Comparison of ENCODE assay signal across 1 cellular context in the genomic region with DNA sequence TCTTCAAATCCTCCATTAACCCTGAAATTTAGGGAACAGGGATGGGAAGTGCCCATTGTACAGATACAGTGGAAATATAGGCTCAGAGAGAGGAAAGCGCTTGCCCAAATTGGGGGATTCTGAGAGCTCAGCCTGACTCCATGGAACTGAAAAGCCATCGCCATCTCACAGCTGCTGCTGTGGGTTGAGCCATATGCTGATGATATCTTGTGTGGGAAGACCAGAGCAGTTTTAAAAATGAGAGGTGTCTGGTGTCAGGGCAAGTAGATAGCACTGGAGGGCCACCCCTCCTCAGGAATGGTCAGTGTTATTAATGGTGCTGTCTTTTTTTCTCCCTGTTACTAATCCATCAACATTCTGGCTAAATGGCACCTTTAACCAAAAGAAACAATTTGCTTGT.
TF ChIP-seq lines count a peak whose summit lies in the region.

No MANE protein-coding gene starts in this region.

TF ChIP-seq in GM23338, 12 proteins besides CTCF, POLR2A, EP300 and RAD21 (continued from another document):
- TF ChIP-seq, protein P1, sequence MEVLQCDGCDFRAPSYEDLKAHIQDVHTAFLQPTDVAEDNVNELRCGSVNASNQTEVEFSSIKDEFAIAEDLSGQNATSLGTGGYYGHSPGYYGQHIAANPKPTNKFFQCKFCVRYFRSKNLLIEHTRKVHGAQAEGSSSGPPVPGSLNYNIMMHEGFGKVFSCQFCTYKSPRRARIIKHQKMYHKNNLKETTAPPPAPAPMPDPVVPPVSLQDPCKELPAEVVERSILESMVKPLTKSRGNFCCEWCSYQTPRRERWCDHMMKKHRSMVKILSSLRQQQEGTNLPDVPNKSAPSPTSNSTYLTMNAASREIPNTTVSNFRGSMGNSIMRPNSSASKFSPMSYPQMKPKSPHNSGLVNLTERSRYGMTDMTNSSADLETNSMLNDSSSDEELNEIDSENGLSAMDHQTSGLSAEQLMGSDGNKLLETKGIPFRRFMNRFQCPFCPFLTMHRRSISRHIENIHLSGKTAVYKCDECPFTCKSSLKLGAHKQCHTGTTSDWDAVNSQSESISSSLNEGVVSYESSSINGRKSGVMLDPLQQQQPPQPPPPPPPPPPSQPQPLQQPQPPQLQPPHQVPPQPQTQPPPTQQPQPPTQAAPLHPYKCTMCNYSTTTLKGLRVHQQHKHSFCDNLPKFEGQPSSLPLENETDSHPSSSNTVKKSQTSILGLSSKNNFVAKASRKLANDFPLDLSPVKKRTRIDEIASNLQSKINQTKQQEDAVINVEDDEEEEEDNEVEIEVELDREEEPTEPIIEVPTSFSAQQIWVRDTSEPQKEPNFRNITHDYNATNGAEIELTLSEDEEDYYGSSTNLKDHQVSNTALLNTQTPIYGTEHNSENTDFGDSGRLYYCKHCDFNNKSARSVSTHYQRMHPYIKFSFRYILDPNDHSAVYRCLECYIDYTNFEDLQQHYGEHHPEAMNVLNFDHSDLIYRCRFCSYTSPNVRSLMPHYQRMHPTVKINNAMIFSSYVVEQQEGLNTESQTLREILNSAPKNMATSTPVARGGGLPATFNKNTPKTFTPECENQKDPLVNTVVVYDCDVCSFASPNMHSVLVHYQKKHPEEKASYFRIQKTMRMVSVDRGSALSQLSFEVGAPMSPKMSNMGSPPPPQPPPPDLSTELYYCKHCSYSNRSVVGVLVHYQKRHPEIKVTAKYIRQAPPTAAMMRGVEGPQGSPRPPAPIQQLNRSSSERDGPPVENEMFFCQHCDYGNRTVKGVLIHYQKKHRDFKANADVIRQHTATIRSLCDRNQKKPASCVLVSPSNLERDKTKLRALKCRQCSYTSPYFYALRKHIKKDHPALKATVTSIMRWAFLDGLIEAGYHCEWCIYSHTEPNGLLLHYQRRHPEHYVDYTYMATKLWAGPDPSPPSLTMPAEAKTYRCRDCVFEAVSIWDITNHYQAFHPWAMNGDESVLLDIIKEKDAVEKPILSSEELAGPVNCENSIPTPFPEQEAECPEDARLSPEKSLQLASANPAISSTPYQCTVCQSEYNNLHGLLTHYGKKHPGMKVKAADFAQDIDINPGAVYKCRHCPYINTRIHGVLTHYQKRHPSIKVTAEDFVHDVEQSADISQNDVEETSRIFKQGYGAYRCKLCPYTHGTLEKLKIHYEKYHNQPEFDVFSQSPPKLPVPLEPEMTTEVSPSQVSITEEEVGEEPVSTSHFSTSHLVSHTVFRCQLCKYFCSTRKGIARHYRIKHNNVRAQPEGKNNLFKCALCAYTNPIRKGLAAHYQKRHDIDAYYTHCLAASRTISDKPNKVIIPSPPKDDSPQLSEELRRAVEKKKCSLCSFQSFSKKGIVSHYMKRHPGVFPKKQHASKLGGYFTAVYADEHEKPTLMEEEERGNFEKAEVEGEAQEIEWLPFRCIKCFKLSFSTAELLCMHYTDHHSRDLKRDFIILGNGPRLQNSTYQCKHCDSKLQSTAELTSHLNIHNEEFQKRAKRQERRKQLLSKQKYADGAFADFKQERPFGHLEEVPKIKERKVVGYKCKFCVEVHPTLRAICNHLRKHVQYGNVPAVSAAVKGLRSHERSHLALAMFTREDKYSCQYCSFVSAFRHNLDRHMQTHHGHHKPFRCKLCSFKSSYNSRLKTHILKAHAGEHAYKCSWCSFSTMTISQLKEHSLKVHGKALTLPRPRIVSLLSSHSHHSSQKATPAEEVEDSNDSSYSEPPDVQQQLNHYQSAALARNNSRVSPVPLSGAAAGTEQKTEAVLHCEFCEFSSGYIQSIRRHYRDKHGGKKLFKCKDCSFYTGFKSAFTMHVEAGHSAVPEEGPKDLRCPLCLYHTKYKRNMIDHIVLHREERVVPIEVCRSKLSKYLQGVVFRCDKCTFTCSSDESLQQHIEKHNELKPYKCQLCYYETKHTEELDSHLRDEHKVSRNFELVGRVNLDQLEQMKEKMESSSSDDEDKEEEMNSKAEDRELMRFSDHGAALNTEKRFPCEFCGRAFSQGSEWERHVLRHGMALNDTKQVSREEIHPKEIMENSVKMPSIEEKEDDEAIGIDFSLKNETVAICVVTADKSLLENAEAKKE (CRISPR knock-in tag; IDR thresholded peaks at IDR 0.05): no peak
- TF ChIP-seq JUNB (IDR thresholded peaks at IDR 0.05; ENCODE audit: unreplicated experiment) (no peak), ZNF114 (CRISPR knock-in tag; IDR thresholded peaks at IDR 0.05) (no peak), CREB1 (CRISPR knock-in tag; IDR thresholded peaks at IDR 0.05; ENCODE audit: low read depth) (no peak), EZH2phosphoT487 (IDR thresholded peaks at IDR 0.05; ENCODE audit: unreplicated experiment) (no peak), POLR2AphosphoS5 (IDR thresholded peaks at IDR 0.05; ENCODE audit: low read depth) (no peak)
- TF ChIP-seq, protein P2, sequence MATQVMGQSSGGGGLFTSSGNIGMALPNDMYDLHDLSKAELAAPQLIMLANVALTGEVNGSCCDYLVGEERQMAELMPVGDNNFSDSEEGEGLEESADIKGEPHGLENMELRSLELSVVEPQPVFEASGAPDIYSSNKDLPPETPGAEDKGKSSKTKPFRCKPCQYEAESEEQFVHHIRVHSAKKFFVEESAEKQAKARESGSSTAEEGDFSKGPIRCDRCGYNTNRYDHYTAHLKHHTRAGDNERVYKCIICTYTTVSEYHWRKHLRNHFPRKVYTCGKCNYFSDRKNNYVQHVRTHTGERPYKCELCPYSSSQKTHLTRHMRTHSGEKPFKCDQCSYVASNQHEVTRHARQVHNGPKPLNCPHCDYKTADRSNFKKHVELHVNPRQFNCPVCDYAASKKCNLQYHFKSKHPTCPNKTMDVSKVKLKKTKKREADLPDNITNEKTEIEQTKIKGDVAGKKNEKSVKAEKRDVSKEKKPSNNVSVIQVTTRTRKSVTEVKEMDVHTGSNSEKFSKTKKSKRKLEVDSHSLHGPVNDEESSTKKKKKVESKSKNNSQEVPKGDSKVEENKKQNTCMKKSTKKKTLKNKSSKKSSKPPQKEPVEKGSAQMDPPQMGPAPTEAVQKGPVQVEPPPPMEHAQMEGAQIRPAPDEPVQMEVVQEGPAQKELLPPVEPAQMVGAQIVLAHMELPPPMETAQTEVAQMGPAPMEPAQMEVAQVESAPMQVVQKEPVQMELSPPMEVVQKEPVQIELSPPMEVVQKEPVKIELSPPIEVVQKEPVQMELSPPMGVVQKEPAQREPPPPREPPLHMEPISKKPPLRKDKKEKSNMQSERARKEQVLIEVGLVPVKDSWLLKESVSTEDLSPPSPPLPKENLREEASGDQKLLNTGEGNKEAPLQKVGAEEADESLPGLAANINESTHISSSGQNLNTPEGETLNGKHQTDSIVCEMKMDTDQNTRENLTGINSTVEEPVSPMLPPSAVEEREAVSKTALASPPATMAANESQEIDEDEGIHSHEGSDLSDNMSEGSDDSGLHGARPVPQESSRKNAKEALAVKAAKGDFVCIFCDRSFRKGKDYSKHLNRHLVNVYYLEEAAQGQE (IDR thresholded peaks at IDR 0.05; ENCODE audit: unreplicated experiment): no peak
- TF ChIP-seq, protein P3, sequence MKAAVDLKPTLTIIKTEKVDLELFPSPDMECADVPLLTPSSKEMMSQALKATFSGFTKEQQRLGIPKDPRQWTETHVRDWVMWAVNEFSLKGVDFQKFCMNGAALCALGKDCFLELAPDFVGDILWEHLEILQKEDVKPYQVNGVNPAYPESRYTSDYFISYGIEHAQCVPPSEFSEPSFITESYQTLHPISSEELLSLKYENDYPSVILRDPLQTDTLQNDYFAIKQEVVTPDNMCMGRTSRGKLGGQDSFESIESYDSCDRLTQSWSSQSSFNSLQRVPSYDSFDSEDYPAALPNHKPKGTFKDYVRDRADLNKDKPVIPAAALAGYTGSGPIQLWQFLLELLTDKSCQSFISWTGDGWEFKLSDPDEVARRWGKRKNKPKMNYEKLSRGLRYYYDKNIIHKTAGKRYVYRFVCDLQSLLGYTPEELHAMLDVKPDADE (IDR thresholded peaks at IDR 0.05): no peak
TF ChIP-seq in GM23338: peak in this region for 0.
